Comparison of ENCODE assay signal across 6 cellular contexts in genomic region chr6:32973934-32974333, GRCh38. TPM values are rescaled to one million over a fixed set of nuclear protein-coding genes. Genes with fewer than 3 reads are reported as not detected.
A peak's percentile ranks its signal among the peaks of the same experiment; 100 is the strongest.
DNase-seq lines count a peak whose midpoint lies in the region.

No MANE protein-coding gene starts in this region.

- no peaks in the 10 kb centered on the region for H3K9me3 Mint-ChIP-seq in activated CD4-positive, alpha-beta memory T cell treated with anti-CD3 and anti-CD28 coated beads for 36 hours

- peak overlapping the region; percentile 100 for H3K27ac ChIP-seq in layer of hippocampus (ENCODE audit: low read depth, low read length)

- DNase-seq in SIG-M5 treated with dmso at 0.1 percent for 504 hours (lab: John Stamatoyannopoulos, UW; ENCODE audit: unreplicated experiment), result peak; percentile 67
- no peak for DNase-seq in SIG-M5 (lab: John Stamatoyannopoulos, UW)
- DNase-seq in activated CD4-positive, alpha-beta memory T cell treated with anti-CD3 and anti-CD28 coated beads for 36 hours, result peak; percentile 43
- no peak for DNase-seq in Ammon's horn (ENCODE audit: low spot score)
- no peak for DNase-seq in retina

- peaks cover 39% of the 10 kb centered on the region for H3K4me1 Mint-ChIP-seq in activated CD4-positive, alpha-beta memory T cell treated with anti-CD3 and anti-CD28 coated beads for 36 hours (ENCODE audit: low read depth)

- peaks cover 93% of the 10 kb centered on the region for H3K36me3 Mint-ChIP-seq in activated CD4-positive, alpha-beta memory T cell treated with anti-CD3 and anti-CD28 coated beads for 36 hours

- peak overlapping the region; percentile 98 for H3K4me3 Mint-ChIP-seq in activated CD4-positive, alpha-beta memory T cell treated with anti-CD3 and anti-CD28 coated beads for 36 hours

- CTCF ChIA-PET in activated CD4-positive, alpha-beta memory T cell treated with anti-CD3 and anti-CD28 coated beads for 36 hours (lab: Charles Lee), result interaction anchor here (1.1 to 16.8 kb wide), 9 partner anchors 8 to 136 kb away, joined by 5 to 267 read pairs (median 11); partner anchors contain the start of genes HLA-DMA, PSMB9, TAP1 and TAP2

- H3K27me3 Mint-ChIP-seq in activated CD4-positive, alpha-beta memory T cell treated with anti-CD3 and anti-CD28 coated beads for 36 hours, result no peaks in the 10 kb centered on the region

- H3K27ac Mint-ChIP-seq in activated CD4-positive, alpha-beta memory T cell treated with anti-CD3 and anti-CD28 coated beads for 36 hours, result peak overlapping the region; percentile 99

- POLR2A ChIA-PET in activated CD4-positive, alpha-beta memory T cell treated with anti-CD3 and anti-CD28 coated beads for 36 hours (lab: Charles Lee), result interaction anchor here (1.0 to 10.4 kb wide), 9 partner anchors 8 to 130 kb away, joined by 4 to 133 read pairs (median 59); partner anchors contain the start of genes HLA-DMA, HLA-DMB, PSMB8 and PSMB9

- intact Hi-C loops in activated CD4-positive, alpha-beta memory T cell treated with anti-CD3 and anti-CD28 coated beads for 36 hours (cut with micrococcal nuclease), result loop anchor here (5.0 to 10.0 kb wide), 3 partner anchors 298 to 999 kb away; partner anchors contain the start of genes AGPAT1, DXO, RNF5 and RPS18

- H3K27me3 ChIP-seq in layer of hippocampus (ENCODE audit: control insufficient read depth, insufficient read depth, low read length), result no peaks in the 10 kb centered on the region

RNA-seq across cellular contexts. Expression of gene BRD2, which starts 5.5 kb away (rescaled TPM):
- 100 to 1,000 TPM; 168 to 190 TPM for total RNA-seq in activated CD4-positive, alpha-beta memory T cell treated with anti-CD3 and anti-CD28 coated beads for 36 hours

RNA-seq across cellular contexts. Expression of gene HLA-DMA, which starts 21.0 kb away (rescaled TPM):
- total RNA-seq in activated CD4-positive, alpha-beta memory T cell treated with anti-CD3 and anti-CD28 coated beads for 36 hours, result 10 to 100 TPM in 1 of 2 experiments, 1 to 10 TPM in 1; 9.6 to 10.2 TPM

RNA-seq across cellular contexts. Expression of gene HLA-DMB, which starts 33.1 kb away (rescaled TPM):
- 1 to 10 TPM; 1.6 to 1.9 TPM for total RNA-seq in activated CD4-positive, alpha-beta memory T cell treated with anti-CD3 and anti-CD28 coated beads for 36 hours

RNA-seq across cellular contexts. Expression of gene HLA-DOA, which starts 35.5 kb away (rescaled TPM):
- total RNA-seq in activated CD4-positive, alpha-beta memory T cell treated with anti-CD3 and anti-CD28 coated beads for 36 hours, result under 1 TPM; 0.53 to 0.55 TPM

Comparison
In these comparisons a context has a peak if more than half of its experiments do, and no peak if none do; other contexts are left out.
1. DNase-seq: peak in SIG-M5 treated with dmso at 0.1 percent for 504 hours (single experiment) and activated CD4-positive, alpha-beta memory T cell treated with anti-CD3 and anti-CD28 coated beads for 36 hours (single experiment); none in SIG-M5 (single experiment), Ammon's horn (single experiment) and retina (single experiment).